Comparison of ENCODE assay signal across 8 cellular contexts in the genomic region with DNA sequence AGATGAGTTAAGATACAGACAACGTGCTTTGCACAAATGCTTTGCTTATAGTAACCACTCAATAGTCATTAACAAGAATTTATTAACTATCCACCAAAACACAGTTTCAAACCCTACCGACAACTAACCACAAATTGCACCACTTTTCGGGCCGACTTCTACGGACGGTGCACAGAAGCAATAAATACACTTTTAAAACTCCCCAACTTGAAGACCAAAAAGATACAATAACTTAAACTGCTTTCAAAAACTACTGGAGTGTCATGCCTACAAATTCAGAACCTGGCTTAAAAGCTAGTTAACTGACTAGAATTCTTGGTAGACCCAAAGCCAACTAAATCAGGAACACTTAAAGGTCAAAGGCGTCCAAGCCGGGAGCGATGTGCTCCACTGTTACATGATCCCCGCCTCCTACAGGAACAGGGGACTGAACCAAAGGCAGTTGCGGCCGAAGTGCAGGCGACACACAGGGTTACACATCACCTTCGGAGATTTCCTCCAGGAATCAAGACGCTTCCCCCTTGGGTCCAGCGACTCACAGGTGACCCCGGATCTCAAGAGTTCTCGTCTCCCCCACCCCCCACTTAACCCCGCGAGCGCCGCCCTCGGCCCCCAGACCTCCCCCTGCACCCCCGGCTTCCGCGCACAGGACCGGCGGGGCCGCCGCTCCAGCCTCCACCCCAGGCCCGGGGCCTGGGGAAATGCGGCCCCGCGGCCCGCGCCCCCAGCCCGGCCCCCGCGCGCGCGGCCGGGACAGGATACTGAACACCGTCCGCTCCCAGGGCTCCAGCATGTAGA. TPM values are rescaled to one million over a fixed set of nuclear protein-coding genes. Genes with fewer than 3 reads are reported as not detected.
DNase-seq lines count a peak whose midpoint lies in the region; ATAC-seq and TF ChIP-seq lines count a peak whose summit lies in the region.

No MANE protein-coding gene starts in this region.

- peak; percentile 29 for TF ChIP-seq CTCF in type B pancreatic cell (conservative IDR thresholded peaks at IDR 0.05)

- ATAC-seq in GM18867 (IDR thresholded peaks at IDR 0.05; ENCODE audit: unreplicated experiment), result peak; percentile 37
- ATAC-seq in HG03095 (IDR thresholded peaks at IDR 0.05; ENCODE audit: unreplicated experiment), result peak; percentile 37
- peak; percentile 5 to 21 for ATAC-seq in naive thymus-derived CD8-positive, alpha-beta T cell

- peak overlapping the region; percentile 81 for H3K27ac Mint-ChIP-seq in activated CD4-positive, alpha-beta memory T cell treated with anti-CD3 and anti-CD28 coated beads, Interleukin-2, amount 10 ng/mL, durations not matched to agents 7 days and 5 days
- peak overlapping the region; percentile 1 to 95 (median 90) for H3K27ac Mint-ChIP-seq in naive thymus-derived CD8-positive, alpha-beta T cell
- peak overlapping the region; percentile 89 for H3K27ac Mint-ChIP-seq in type B pancreatic cell

- peak overlapping the region; percentile 89 for H3K4me3 Mint-ChIP-seq in activated CD4-positive, alpha-beta memory T cell treated with anti-CD3 and anti-CD28 coated beads, Interleukin-2, amount 10 ng/mL, durations not matched to agents 7 days and 5 days
- peak overlapping the region; percentile 72 to 96 (median 89) for H3K4me3 Mint-ChIP-seq in naive thymus-derived CD8-positive, alpha-beta T cell
- H3K4me3 Mint-ChIP-seq in type B pancreatic cell, result peak overlapping the region; percentile 92

- peaks cover 23% of the 10 kb centered on the region for H3K4me1 Mint-ChIP-seq in activated CD4-positive, alpha-beta memory T cell treated with anti-CD3 and anti-CD28 coated beads, Interleukin-2, amount 10 ng/mL, durations not matched to agents 7 days and 5 days
- peaks cover 9 to 19% (median 17%) of the 10 kb centered on the region in 4 donors for H3K4me1 Mint-ChIP-seq in naive thymus-derived CD8-positive, alpha-beta T cell
- H3K4me1 Mint-ChIP-seq in type B pancreatic cell (ENCODE audit: unreplicated experiment), result peaks cover 24% of the 10 kb centered on the region

- no peaks in the 10 kb centered on the region for H3K27me3 Mint-ChIP-seq in activated CD4-positive, alpha-beta memory T cell treated with anti-CD3 and anti-CD28 coated beads, Interleukin-2, amount 10 ng/mL, durations not matched to agents 7 days and 5 days
- H3K27me3 Mint-ChIP-seq in naive thymus-derived CD8-positive, alpha-beta T cell, result no peaks in the 10 kb centered on the region
- H3K27me3 Mint-ChIP-seq in type B pancreatic cell, result no peaks in the 10 kb centered on the region

- DNase-seq in AG08396 (ENCODE audit: low spot score) (peak; percentile 55), NCI-H2227 (lab: John Stamatoyannopoulos, UW; ENCODE audit: unreplicated experiment) (peak; percentile 56), fibroblast of gingiva (ENCODE audit: low read depth) (peak; percentile 36), type B pancreatic cell (ENCODE audit: extremely low spot score, unreplicated experiment) (no peak)
- DNase-seq in activated CD4-positive, alpha-beta memory T cell treated with anti-CD3 and anti-CD28 coated beads, Interleukin-2, amount 10 ng/mL, durations not matched to agents 7 days and 5 days, result peak; percentile 37
- peak in 4 of 10 donors; percentile 1 to 24 (median 14) for DNase-seq in naive thymus-derived CD8-positive, alpha-beta T cell

- no peaks in the 10 kb centered on the region for H3K9me3 Mint-ChIP-seq in activated CD4-positive, alpha-beta memory T cell treated with anti-CD3 and anti-CD28 coated beads, Interleukin-2, amount 10 ng/mL, durations not matched to agents 7 days and 5 days
- no peaks in the 10 kb centered on the region for H3K9me3 Mint-ChIP-seq in naive thymus-derived CD8-positive, alpha-beta T cell
- H3K9me3 Mint-ChIP-seq in type B pancreatic cell, result no peaks in the 10 kb centered on the region

- POLR2A ChIA-PET in activated CD4-positive, alpha-beta memory T cell treated with anti-CD3 and anti-CD28 coated beads, Interleukin-2, amount 10 ng/mL, durations not matched to agents 7 days and 5 days (lab: Charles Lee), result interaction anchor here (0.8 to 2.5 kb wide), 3 partner anchors 10 to 78 kb away, joined by 3 to 7 read pairs (median 6); a partner anchor contains a TSS
- POLR2A ChIA-PET in naive thymus-derived CD8-positive, alpha-beta T cell (lab: Charles Lee), result no interaction called here

- CTCF ChIA-PET in activated CD4-positive, alpha-beta memory T cell treated with anti-CD3 and anti-CD28 coated beads, Interleukin-2, amount 10 ng/mL, durations not matched to agents 7 days and 5 days (lab: Charles Lee), result no interaction called here

- peaks cover 2% of the 10 kb centered on the region for H3K36me3 Mint-ChIP-seq in activated CD4-positive, alpha-beta memory T cell treated with anti-CD3 and anti-CD28 coated beads, Interleukin-2, amount 10 ng/mL, durations not matched to agents 7 days and 5 days (ENCODE audit: low read depth)
- H3K36me3 Mint-ChIP-seq in naive thymus-derived CD8-positive, alpha-beta T cell, result no peaks in the 10 kb centered on the region
- H3K36me3 Mint-ChIP-seq in type B pancreatic cell, result no peaks in the 10 kb centered on the region

RNA-seq across cellular contexts. Expression of a gene that starts 0.5 kb away (rescaled TPM):
- 10 to 100 TPM; 12.8 to 14.0 TPM for total RNA-seq in activated CD4-positive, alpha-beta memory T cell treated with anti-CD3 and anti-CD28 coated beads, Interleukin-2, amount 10 ng/mL, durations not matched to agents 7 days and 5 days
- total RNA-seq in naive thymus-derived CD8-positive, alpha-beta T cell, result 1 to 10 TPM; 3.9 to 4.0 TPM
- polyA plus RNA-seq in naive thymus-derived CD8-positive, alpha-beta T cell, result 10 to 100 TPM in 1 of 3 donors, 1 to 10 TPM in 2; 7.4 to 11.4 (median 8.4) TPM
- 14.9 and 19.6 TPM in 2 replicates for total RNA-seq in type B pancreatic cell (ENCODE audit: low replicate concordance)
